In the genomic region with DNA sequence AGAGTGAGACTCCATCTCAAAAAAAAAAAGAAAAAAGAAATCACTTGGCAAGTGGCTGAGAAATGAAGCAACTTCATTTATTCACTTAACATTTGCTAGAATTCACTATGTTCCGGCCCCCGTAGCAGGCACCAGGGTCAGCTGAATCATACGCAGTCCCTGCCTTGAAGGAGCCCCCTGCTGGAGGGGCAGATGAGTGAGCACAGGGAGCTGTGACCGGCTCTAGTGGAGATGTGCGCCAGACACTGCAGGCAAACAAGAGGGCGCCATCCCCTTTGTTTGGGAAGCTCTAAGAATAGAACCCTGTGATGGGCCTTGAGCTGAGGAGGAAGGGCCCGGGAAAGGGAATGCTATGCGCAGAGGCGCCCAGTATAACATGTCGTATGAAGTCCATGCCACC, we compare ENCODE assay signal across 1 cellular context.
A peak's percentile ranks its signal among the peaks of the same experiment; 100 is the strongest.
TF ChIP-seq lines count a peak whose summit lies in the region.

No MANE protein-coding gene starts in this region.

TF ChIP-seq in K562, 482 proteins besides CTCF, POLR2A, EP300 and RAD21 (continued from another document):
- TF ChIP-seq CTCFL (IDR thresholded peaks at IDR 0.05; ENCODE audit: borderline replicate concordance, insufficient read depth, low read depth, low read length, poor library complexity, severe bottlenecking) (peak; percentile 81), STAG1 (CRISPR knock-in tag; IDR thresholded peaks at IDR 0.05; ENCODE audit: borderline replicate concordance) (peak; percentile 14; the same call in 1 of the 2 replicates), MTA3 (IDR thresholded peaks at IDR 0.05; ENCODE audit: borderline replicate concordance) (0 out of 2 replicates have a peak, but pooled peaks have one; percentile 61), ZNF253 (CRISPR knock-in tag; conservative IDR thresholded peaks at IDR 0.05) (no peak), ZKSCAN1 (IDR thresholded peaks at IDR 0.05; ENCODE audit: low read depth, low read length) (no peak), CREM (IDR thresholded peaks at IDR 0.05; ENCODE audit: low read depth) (0 out of 2 replicates have a peak, but pooled peaks have one; percentile 23), NFXL1 (CRISPR knock-in tag; IDR thresholded peaks at IDR 0.05) (no peak), ZBTB7A (IDR thresholded peaks at IDR 0.05; ENCODE audit: borderline replicate concordance, control insufficient read depth, low read depth, low read length) (no peak), ZKSCAN8 (CRISPR knock-in tag; IDR thresholded peaks at IDR 0.05) (no peak), YY1 (IDR thresholded peaks at IDR 0.05; ENCODE audit: borderline replicate concordance in 1 of 3, control insufficient read depth in 1 of 3, extremely low read depth in 1 of 3, insufficient read depth in 3 of 3, insufficient read length in 1 of 3, insufficient replicate concordance in 2 of 3, low read depth in 1 of 3, low read length in 2 of 3) (no peak), FOXA3 (CRISPR knock-in tag; conservative IDR thresholded peaks at IDR 0.05 in 1 of 2, IDR thresholded peaks at IDR 0.05 in 1 of 2) (no peak), HDGF (IDR thresholded peaks at IDR 0.05) (no peak)
- TF ChIP-seq, protein P1, sequence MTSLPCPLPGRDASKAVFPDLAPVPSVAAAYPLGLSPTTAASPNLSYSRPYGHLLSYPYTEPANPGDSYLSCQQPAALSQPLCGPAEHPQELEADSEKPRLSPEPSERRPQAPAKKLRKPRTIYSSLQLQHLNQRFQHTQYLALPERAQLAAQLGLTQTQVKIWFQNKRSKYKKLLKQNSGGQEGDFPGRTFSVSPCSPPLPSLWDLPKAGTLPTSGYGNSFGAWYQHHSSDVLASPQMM (CRISPR knock-in tag; IDR thresholded peaks at IDR 0.05), result no peak
- TF ChIP-seq, protein P2, sequence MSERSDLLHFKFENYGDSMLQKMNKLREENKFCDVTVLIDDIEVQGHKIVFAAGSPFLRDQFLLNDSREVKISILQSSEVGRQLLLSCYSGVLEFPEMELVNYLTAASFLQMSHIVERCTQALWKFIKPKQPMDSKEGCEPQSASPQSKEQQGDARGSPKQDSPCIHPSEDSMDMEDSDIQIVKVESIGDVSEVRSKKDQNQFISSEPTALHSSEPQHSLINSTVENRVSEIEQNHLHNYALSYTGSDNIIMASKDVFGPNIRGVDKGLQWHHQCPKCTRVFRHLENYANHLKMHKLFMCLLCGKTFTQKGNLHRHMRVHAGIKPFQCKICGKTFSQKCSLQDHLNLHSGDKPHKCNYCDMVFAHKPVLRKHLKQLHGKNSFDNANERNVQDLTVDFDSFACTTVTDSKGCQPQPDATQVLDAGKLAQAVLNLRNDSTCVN (CRISPR knock-in tag; IDR thresholded peaks at IDR 0.05), result no peak
TF ChIP-seq in K562: peak in this region for 10.
